Comparison of ENCODE assay signal across 25 cellular contexts in genomic region chr6:169542491-169542890, GRCh38.
"Had no signal": no experiment of that assay in that cellular context is flagged by ENCODE, and none has a peak within 500 bp of the region (broad histone marks: within the 10 kb centered on the region; RNA-seq: fewer than 3 reads in every experiment).

No MANE protein-coding gene starts in this region.

- H3K27me3 ChIP-seq: colonic mucosa, esophagus squamous epithelium, heart right ventricle, neutrophil, right lobe of liver, suprapubic skin, transverse colon, upper lobe of right lung, uterus had no signal

- H3K4me1 ChIP-seq: colonic mucosa, esophagus squamous epithelium, parathyroid adenoma, right lobe of liver, suprapubic skin, transverse colon, upper lobe of right lung, uterus had no signal

- DNase-seq: colonic mucosa; effector memory CD4-positive, alpha-beta T cell; erythroblast; esophagus squamous epithelium; foreskin melanocyte; glutamatergic neuron; heart right ventricle; hypothalamus; immature natural killer cell; kidney; naive B cell; right lobe of liver; small intestine; stimulated activated CD4-positive, alpha-beta T cell treated with anti-CD3 and anti-CD28 coated beads, Interleukin-15, amount 100 ng/mL, for 24 hours; stimulated activated CD4-positive, alpha-beta T cell treated with anti-CD3 and anti-CD28 coated beads, Interleukin-2, amount 100 ng/mL, for 48 hours; stimulated activated naive B cell treated with anti-CD40 and anti-IgM and Interleukin-4, amounts not matched to agents 10 μg/mL and 1 μg/mL and 100 μg/mL, for 72 hours; transverse colon; upper lobe of right lung; uterus had no signal

- H3K9ac ChIP-seq: parathyroid adenoma had no signal

- ATAC-seq: heart right ventricle; left lobe of liver; natural killer cell treated with Interleukin-12 subunit alpha and Interleukin-12 subunit beta and Interleukin-15 and Interleukin-18, amount 100 ng/mL, for 72 hours; right lobe of liver; stimulated activated naive B cell treated with anti-CD40 and anti-IgM and Interleukin-4, amounts not matched to agents 10 μg/mL and 1 μg/mL and 100 μg/mL, for 72 hours; upper lobe of right lung had no signal

- H3K36me3 ChIP-seq: colonic mucosa, esophagus squamous epithelium, heart right ventricle, neutrophil, right lobe of liver, suprapubic skin, transverse colon, upper lobe of right lung, uterus had no signal

- H3K9me3 ChIP-seq: colonic mucosa, neutrophil, right lobe of liver, suprapubic skin, upper lobe of right lung, uterus had no signal

- H3K27ac ChIP-seq: colonic mucosa, esophagus squamous epithelium, heart right ventricle, neutrophil, parathyroid adenoma, right lobe of liver, suprapubic skin, transverse colon, upper lobe of right lung, uterus had no signal

- H3K79me2 ChIP-seq: parathyroid adenoma had no signal

- H3K4me3 ChIP-seq: colonic mucosa, esophagus squamous epithelium, heart right ventricle, lung, right lobe of liver, suprapubic skin, transverse colon, upper lobe of right lung, uterus had no signal

- H2AFZ ChIP-seq: parathyroid adenoma had no signal
